ENCODE assay signal across 16 cellular contexts in the genomic region with DNA sequence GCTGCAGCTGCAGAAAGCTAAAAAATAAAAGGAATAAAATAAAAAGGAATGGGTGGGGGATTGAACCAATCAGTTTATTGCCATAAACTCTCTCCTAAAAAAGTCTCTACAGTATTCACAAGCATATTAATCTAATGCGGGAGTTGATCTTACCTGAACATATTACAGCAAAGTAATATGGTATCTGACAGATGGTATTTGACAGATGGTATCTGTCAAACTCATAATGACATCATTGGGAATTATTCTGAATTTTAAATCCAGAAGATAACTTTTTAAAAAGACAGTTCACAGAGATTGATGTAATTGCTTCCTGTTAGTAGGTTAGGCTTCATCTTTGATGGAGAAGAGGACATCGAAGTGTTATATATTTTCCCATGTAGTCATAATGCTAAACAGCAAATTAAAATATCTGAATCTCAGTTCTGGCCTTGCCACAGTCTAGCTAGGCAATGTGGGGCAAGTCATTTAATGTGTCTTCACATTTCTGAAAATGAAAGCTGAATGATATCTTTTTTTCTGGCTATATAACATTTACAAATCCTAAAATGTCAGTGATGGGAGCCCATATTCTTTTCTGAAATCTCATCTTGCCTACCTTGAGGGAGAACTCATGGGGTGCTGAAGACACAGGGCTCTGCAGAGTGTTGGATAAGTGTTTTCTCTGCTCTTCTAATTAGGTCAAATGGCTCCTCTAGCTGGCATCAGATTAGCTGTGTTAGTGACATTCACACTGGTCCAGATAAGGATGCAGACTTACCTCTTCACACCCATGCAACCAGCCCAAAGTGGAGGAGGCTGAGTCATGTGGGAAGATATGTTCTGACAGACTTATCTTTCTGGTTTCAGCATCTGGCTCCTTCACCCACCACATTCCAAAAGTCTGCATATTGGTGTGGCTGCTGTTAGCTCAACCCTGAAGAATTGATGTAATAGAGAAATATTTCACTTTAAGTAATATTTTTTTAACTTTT. TPM values are rescaled to one million over a fixed set of nuclear protein-coding genes. Genes with fewer than 3 reads are reported as not detected.
A peak's percentile ranks its signal among the peaks of the same experiment; 100 is the strongest.
DNase-seq lines count a peak whose midpoint lies in the region; ATAC-seq and TF ChIP-seq lines count a peak whose summit lies in the region.
"Had no signal": no experiment of that assay in that cellular context is flagged by ENCODE, and none has a peak within 500 bp of the region (broad histone marks: within the 10 kb centered on the region; RNA-seq: fewer than 3 reads in every experiment).

No MANE protein-coding gene starts in this region.

- no peak overlapping the region for H4K8ac ChIP-seq in IMR-90 (ENCODE audit: low read depth in 2 of 2, low read length in 2 of 2)

- no peak for TF ChIP-seq RAD21 in IMR-90 (IDR thresholded peaks at IDR 0.05; ENCODE audit: low read length)

- H3K9me1 ChIP-seq in IMR-90 (ENCODE audit: insufficient read depth, low read length) = no peaks in the 10 kb centered on the region

- no peaks in the 10 kb centered on the region for H3K79me1 ChIP-seq in IMR-90 (ENCODE audit: low read depth in 1 of 2, low read length in 2 of 2)

- CTCF ChIA-PET in activated CD8-positive, alpha-beta memory T cell treated with anti-CD3 and anti-CD28 coated beads, Interleukin-2, amount 10 ng/mL, durations not matched to agents 7 days and 5 days (lab: Charles Lee) = interaction anchor here (0.6 to 1.5 kb wide), 2 partner anchors 10 to 120 kb away, joined by 3 read pairs; no protein-coding TSS in a partner anchor
- CTCF ChIA-PET in IMR-90 (lab: Yijun Ruan, JAX) = interaction anchor here (0.6 to 0.7 kb wide), 2 partner anchors 10 to 28 kb away, joined by 6 to 10 read pairs; no protein-coding TSS in a partner anchor
- CTCF ChIA-PET in CD4-positive, alpha-beta T cell (lab: Charles Lee) = interaction anchor here (0.6 kb wide), 1 partner anchor 145 kb away, joined by 3 read pairs; no protein-coding TSS in a partner anchor

- TF ChIP-seq CTCF in IMR-90 (conservative IDR thresholded peaks at IDR 0.05; ENCODE audit: low read depth, low read length) (no peak), natural killer cell (IDR thresholded peaks at IDR 0.05) (no peak), prostate gland (IDR thresholded peaks at IDR 0.05) (no peak), upper lobe of right lung (IDR thresholded peaks at IDR 0.05) (no peak)
- TF ChIP-seq CTCF in CD4-positive, alpha-beta T cell (IDR thresholded peaks at IDR 0.05) = no peak

- H2BK5ac ChIP-seq in IMR-90 (ENCODE audit: low read depth, low read length, poor library complexity, severe bottlenecking) = no peak overlapping the region

- intact Hi-C loops in IMR-90 (cut with micrococcal nuclease) (no loop called here), natural killer cell (cut with micrococcal nuclease) (no loop called here), prostate gland (cut with DNase I) (no loop called here), upper lobe of right lung (cut with DNase I) (no loop called here)
- intact Hi-C loops in CD4-positive, alpha-beta T cell (cut with DNase I, micrococcal nuclease) = loop anchor here in 1 of 2 experiments (10.0 kb wide), 1 partner anchor 226 kb away; no protein-coding TSS in a partner anchor

- no peak overlapping the region for H3K56ac ChIP-seq in IMR-90 (ENCODE audit: extremely low read depth, insufficient read depth, low read length)

- no peak overlapping the region for H2BK120ac ChIP-seq in IMR-90 (ENCODE audit: low read depth, low read length)

- no peak overlapping the region for H3K23ac ChIP-seq in IMR-90 (ENCODE audit: low read depth, low read length)

- peaks cover 16% of the 10 kb centered on the region for H3K27me3 Mint-ChIP-seq in activated CD8-positive, alpha-beta memory T cell treated with anti-CD3 and anti-CD28 coated beads, Interleukin-2, amount 10 ng/mL, durations not matched to agents 7 days and 5 days
- no peaks in the 10 kb centered on the region for H3K27me3 Mint-ChIP-seq in natural killer cell (ENCODE audit: low read depth in 2 of 2)
- no peaks in the 10 kb centered on the region for H3K27me3 Mint-ChIP-seq in CD4-positive, alpha-beta T cell

- H3K14ac ChIP-seq in IMR-90 (replicated peaks; ENCODE audit: low read depth, low read length) = no peak overlapping the region

- peak; percentile 65 for ATAC-seq in activated CD8-positive, alpha-beta memory T cell treated with anti-CD3 and anti-CD28 coated beads, Interleukin-2, amount 10 ng/mL, durations not matched to agents 7 days and 5 days
- ATAC-seq in IMR-90 (ENCODE audit: low read depth) (peak; percentile 65), natural killer cell (peak; percentile 44 to 68 (median 52)), upper lobe of right lung (no peak)
- no peak for ATAC-seq in CD4-positive, alpha-beta T cell (ENCODE audit: poor library complexity)

- H3K27ac ChIP-seq in IMR-90 (ENCODE audit: insufficient read depth, low read length) (no peak overlapping the region), prostate gland (no peak overlapping the region), upper lobe of right lung (no peak overlapping the region)
- H3K27ac ChIP-seq in CD4-positive, alpha-beta T cell (ENCODE audit: low read depth, low read length) = no peak overlapping the region
- H3K27ac ChIP-seq: neutrophil, thoracic aorta had no signal

- H3K4me1 ChIP-seq in IMR-90 (ENCODE audit: control insufficient read depth, insufficient read depth, low read length) (0 out of 2 replicates have a peak, but pooled peaks cover 2% of the 10 kb centered on the region), prostate gland (replicated peaks) (no peaks in the 10 kb centered on the region), upper lobe of right lung (no peaks in the 10 kb centered on the region)

- no peak overlapping the region for H2BK15ac ChIP-seq in IMR-90 (ENCODE audit: low read depth, low read length)

- H3K4me3 Mint-ChIP-seq in activated CD8-positive, alpha-beta memory T cell treated with anti-CD3 and anti-CD28 coated beads, Interleukin-2, amount 10 ng/mL, durations not matched to agents 7 days and 5 days = no peak overlapping the region
- H3K4me3 Mint-ChIP-seq in natural killer cell = no peak overlapping the region
- H3K4me3 Mint-ChIP-seq in CD4-positive, alpha-beta T cell = no peak overlapping the region

- H3K4ac ChIP-seq in IMR-90 (ENCODE audit: low read depth, low read length) = no peak overlapping the region

- no peak overlapping the region for H3K9ac ChIP-seq in IMR-90 (ENCODE audit: low read depth, low read length)

- TF ChIP-seq POLR2A in IMR-90 (IDR thresholded peaks at IDR 0.05; ENCODE audit: low read depth, low read length) (no peak), prostate gland (IDR thresholded peaks at IDR 0.05) (no peak)

- in situ Hi-C loops in IMR-90 (cut with MboI; ENCODE audit: low sequenced_read_pairs) = no loop called here

- no peak overlapping the region for H4K5ac ChIP-seq in IMR-90 (ENCODE audit: low read depth, low read length)

- no peak overlapping the region for H2AK5ac ChIP-seq in IMR-90 (ENCODE audit: low read depth, low read length)

- no peak overlapping the region for H3K27ac Mint-ChIP-seq in activated CD8-positive, alpha-beta memory T cell treated with anti-CD3 and anti-CD28 coated beads, Interleukin-2, amount 10 ng/mL, durations not matched to agents 7 days and 5 days
- no peak overlapping the region for H3K27ac Mint-ChIP-seq in natural killer cell
- H3K27ac Mint-ChIP-seq in CD4-positive, alpha-beta T cell = no peak overlapping the region

- H3K9me3 ChIP-seq in IMR-90 (ENCODE audit: control insufficient read depth, insufficient read depth, low read length) (no peaks in the 10 kb centered on the region), prostate gland (no peaks in the 10 kb centered on the region), upper lobe of right lung (no peaks in the 10 kb centered on the region)
- H3K9me3 ChIP-seq in CD4-positive, alpha-beta T cell (ENCODE audit: control insufficient read depth, low read length) = no peaks in the 10 kb centered on the region
- H3K9me3 ChIP-seq: neutrophil, thoracic aorta had no signal

- BruUV-seq in IMR-90 (replicated peaks; lab: Mats Ljungman, UMichigan) = no TSS peak

- H2AFZ ChIP-seq in IMR-90 (replicated peaks; ENCODE audit: low read length, poor library complexity) = no peak overlapping the region

- peak; percentile 47 for DNase-seq in activated CD8-positive, alpha-beta memory T cell treated with anti-CD3 and anti-CD28 coated beads, Interleukin-2, amount 10 ng/mL, durations not matched to agents 7 days and 5 days
- DNase-seq in activated CD8-positive, alpha-beta memory T cell treated with anti-CD3 and anti-CD28 coated beads for 24 hours = no peak
- DNase-seq in IMR-90 (peak; percentile 72), amniotic epithelial cell (ENCODE audit: low read depth) (peak; percentile 88), natural killer cell (no peak), prostate gland (ENCODE audit: low spot score) (no peak), upper lobe of right lung (no peak)
- no peak for DNase-seq in CD4-positive, alpha-beta T cell
- DNase-seq: AML-193, NCI-H1105 treated with DMSO at 0.1 percent for 48 hours, NCI-H774 had no signal

- H3K27me3 ChIP-seq in IMR-90 (ENCODE audit: control insufficient read depth, insufficient read depth, low read length) (peaks cover 6% of the 10 kb centered on the region), prostate gland (replicated peaks; ENCODE audit: insufficient read depth) (no peaks in the 10 kb centered on the region), upper lobe of right lung (no peaks in the 10 kb centered on the region)
- no peaks in the 10 kb centered on the region for H3K27me3 ChIP-seq in CD4-positive, alpha-beta T cell (ENCODE audit: control insufficient read depth, insufficient read depth, low read length)

- no peak overlapping the region for H3K18ac ChIP-seq in IMR-90 (ENCODE audit: low read depth, low read length)

- no peaks in the 10 kb centered on the region for H3K9me3 Mint-ChIP-seq in activated CD8-positive, alpha-beta memory T cell treated with anti-CD3 and anti-CD28 coated beads, Interleukin-2, amount 10 ng/mL, durations not matched to agents 7 days and 5 days (ENCODE audit: low read depth)
- H3K9me3 Mint-ChIP-seq in natural killer cell = no peaks in the 10 kb centered on the region
- no peaks in the 10 kb centered on the region for H3K9me3 Mint-ChIP-seq in CD4-positive, alpha-beta T cell

- no peak overlapping the region for H4K91ac ChIP-seq in IMR-90 (ENCODE audit: insufficient read depth, low read depth, low read length)

- no peak overlapping the region for H3K4me2 ChIP-seq in IMR-90 (ENCODE audit: low read depth, low read length)

- H2AK9ac ChIP-seq in IMR-90 (replicated peaks; ENCODE audit: low read depth, low read length, poor library complexity) = no peak overlapping the region

- H4K20me1 ChIP-seq in IMR-90 (ENCODE audit: insufficient read depth, low read length) = no peaks in the 10 kb centered on the region

- no peaks in the 10 kb centered on the region for H3K36me3 Mint-ChIP-seq in activated CD8-positive, alpha-beta memory T cell treated with anti-CD3 and anti-CD28 coated beads, Interleukin-2, amount 10 ng/mL, durations not matched to agents 7 days and 5 days
- no peaks in the 10 kb centered on the region for H3K36me3 Mint-ChIP-seq in natural killer cell
- H3K36me3 Mint-ChIP-seq in CD4-positive, alpha-beta T cell (ENCODE audit: low read depth) = no peaks in the 10 kb centered on the region

- H3K36me3 ChIP-seq in IMR-90 (ENCODE audit: control insufficient read depth, insufficient read depth, low read length) (no peaks in the 10 kb centered on the region), prostate gland (no peaks in the 10 kb centered on the region), upper lobe of right lung (no peaks in the 10 kb centered on the region)
- H3K36me3 ChIP-seq: neutrophil, thoracic aorta had no signal

- peaks cover 9% of the 10 kb centered on the region for H3K4me1 Mint-ChIP-seq in activated CD8-positive, alpha-beta memory T cell treated with anti-CD3 and anti-CD28 coated beads, Interleukin-2, amount 10 ng/mL, durations not matched to agents 7 days and 5 days
- H3K4me1 Mint-ChIP-seq in natural killer cell = no peaks in the 10 kb centered on the region
- no peaks in the 10 kb centered on the region for H3K4me1 Mint-ChIP-seq in CD4-positive, alpha-beta T cell (ENCODE audit: low read depth)

- dilution Hi-C loops in IMR-90 (cut with HindIII; ENCODE audit: low sequenced_read_pairs, unreplicated experiment) = no loop called here

- POLR2A ChIA-PET in IMR-90 (lab: Charles Lee; ENCODE audit: unreplicated experiment) = no interaction called here
- POLR2A ChIA-PET in CD4-positive, alpha-beta T cell (lab: Charles Lee) = no interaction called here

- no peak overlapping the region for H2BK20ac ChIP-seq in IMR-90 (ENCODE audit: low read depth, low read length)

- no CpG with 5 or more reads among the region's 2 CpGs for WGBS in IMR-90 (ENCODE audit: extremely low coverage in 2 of 2, insufficient read length in 1 of 2), 2 experiments
- WGBS in prostate gland = 66% methylated on average over 2 of the region's 2 CpGs

- H3K4me3 ChIP-seq in IMR-90 (ENCODE audit: insufficient read depth, low read depth, low read length) (no peak overlapping the region), prostate gland (no peak overlapping the region), upper lobe of right lung (no peak overlapping the region)
- H3K4me3 ChIP-seq: thoracic aorta had no signal

RNA-seq across cellular contexts. Expression of a gene that starts 2.1 kb away (rescaled TPM):
- not detected for total RNA-seq in activated CD8-positive, alpha-beta memory T cell treated with anti-CD3 and anti-CD28 coated beads, Interleukin-2, amount 10 ng/mL, durations not matched to agents 7 days and 5 days
- total RNA-seq in IMR-90 (2012; rRNA removed) (not detected in 2 replicates), natural killer cell (not detected), prostate gland (not detected), upper lobe of right lung (not detected)
- polyA plus RNA-seq in IMR-90 (2012; rRNA removed) = not detected in 2 replicates
- polyA plus RNA-seq in IMR-90 (2012; cell fraction: cytosol; rRNA removed) = not detected in 2 replicates
- not detected in 2 replicates for polyA plus RNA-seq in IMR-90 (2012; cell fraction: nucleus; rRNA removed; ENCODE audit: low replicate concordance)
- not detected for total RNA-seq in CD4-positive, alpha-beta T cell
- total RNA-seq: frontal cortex, liver, SK-MEL-5, thoracic aorta had no signal
- polyA plus RNA-seq: liver had no signal

RNA-seq across cellular contexts. Expression of a gene that starts 40.6 kb away (rescaled TPM):
- not detected for total RNA-seq in activated CD8-positive, alpha-beta memory T cell treated with anti-CD3 and anti-CD28 coated beads, Interleukin-2, amount 10 ng/mL, durations not matched to agents 7 days and 5 days
- total RNA-seq in IMR-90 (2012; rRNA removed) (not detected in 2 replicates), natural killer cell (under 1 TPM in 2 of 3 donors, not detected in 1; 0.66 to 0.83 TPM), prostate gland (not detected), upper lobe of right lung (1.0 TPM)
- not detected in 2 replicates for polyA plus RNA-seq in IMR-90 (2012; rRNA removed)
- polyA plus RNA-seq in IMR-90 (2012; cell fraction: cytosol; rRNA removed) = not detected in 2 replicates
- not detected in 2 replicates for polyA plus RNA-seq in IMR-90 (2012; cell fraction: nucleus; rRNA removed; ENCODE audit: low replicate concordance)
- not detected for total RNA-seq in CD4-positive, alpha-beta T cell
- total RNA-seq: frontal cortex, SK-MEL-5, thoracic aorta had no signal

RNA-seq across cellular contexts. Expression of a gene that starts 51.2 kb away (rescaled TPM):
- under 1 TPM in 1 of 2 experiments, not detected in 1; 0.37 TPM for total RNA-seq in activated CD8-positive, alpha-beta memory T cell treated with anti-CD3 and anti-CD28 coated beads, Interleukin-2, amount 10 ng/mL, durations not matched to agents 7 days and 5 days
- total RNA-seq in IMR-90 (2012; rRNA removed) (not detected in 2 replicates), natural killer cell (not detected), prostate gland (1 to 10 TPM; 2.8 to 3.1 TPM), upper lobe of right lung (2.3 TPM)
- not detected in 2 replicates for polyA plus RNA-seq in IMR-90 (2012; rRNA removed)
- not detected in 2 replicates for polyA plus RNA-seq in IMR-90 (2012; cell fraction: cytosol; rRNA removed)
- polyA plus RNA-seq in IMR-90 (2012; cell fraction: nucleus; rRNA removed; ENCODE audit: low replicate concordance) = not detected in 2 replicates
- total RNA-seq in CD4-positive, alpha-beta T cell = not detected
- total RNA-seq: SK-MEL-5, thoracic aorta had no signal

Comparison
In these comparisons a context has a peak if more than half of its experiments do, and no peak if none do; other contexts are left out.
1. DNase-seq: peak in activated CD8-positive, alpha-beta memory T cell treated with anti-CD3 and anti-CD28 coated beads, Interleukin-2, amount 10 ng/mL, durations not matched to agents 7 days and 5 days (single experiment), IMR-90 (single experiment) and amniotic epithelial cell (single experiment); none in activated CD8-positive, alpha-beta memory T cell treated with anti-CD3 and anti-CD28 coated beads for 24 hours (single experiment), natural killer cell (single experiment), CD4-positive, alpha-beta T cell (0 of 10), prostate gland (single experiment) and upper lobe of right lung (single experiment).
2. ATAC-seq: peak in activated CD8-positive, alpha-beta memory T cell treated with anti-CD3 and anti-CD28 coated beads, Interleukin-2, amount 10 ng/mL, durations not matched to agents 7 days and 5 days (single experiment), IMR-90 (single experiment) and natural killer cell (3 of 3); none in CD4-positive, alpha-beta T cell (single experiment) and upper lobe of right lung (single experiment).